ENCODE assay signal across 18 cellular contexts in the genomic region with DNA sequence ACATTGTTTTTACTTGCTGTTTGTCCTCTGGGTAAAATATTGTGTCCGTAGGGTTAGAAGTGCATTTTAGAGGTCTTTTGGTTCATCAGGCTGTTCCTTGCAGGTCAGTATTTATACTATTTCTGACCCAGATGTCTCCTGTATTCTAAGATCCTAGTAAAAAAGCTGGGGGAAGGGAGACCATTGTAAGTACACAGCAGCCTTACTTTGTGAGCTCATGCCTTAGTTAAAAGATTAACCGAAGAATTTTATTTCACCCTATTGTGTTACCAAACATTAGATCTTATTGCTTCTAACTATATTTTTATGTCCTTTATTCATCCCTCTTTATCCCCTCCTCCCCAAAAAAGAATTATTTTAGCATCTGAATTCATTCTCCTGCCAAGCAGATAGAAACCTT.
"Had no signal": no experiment of that assay in that cellular context is flagged by ENCODE, and none has a peak within 500 bp of the region (broad histone marks: within the 10 kb centered on the region; RNA-seq: fewer than 3 reads in every experiment).

No MANE protein-coding gene starts in this region.

- H3K4me3 ChIP-seq: body of pancreas, Peyer's patch had no signal

- H3K36me3 ChIP-seq: Peyer's patch had no signal

- H3K9me3 ChIP-seq: body of pancreas, Peyer's patch had no signal

- H3K27me3 ChIP-seq: body of pancreas, Peyer's patch had no signal

- DNase-seq: activated CD4-positive, alpha-beta T cell treated with anti-CD3 and anti-CD28 coated beads for 48 hours; activated CD4-positive, alpha-beta T cell treated with anti-CD3 and anti-CD28 coated beads, Interleukin-2, amount 50 U/mL, for 4 hours; activated CD4-positive, CD25-positive, alpha-beta regulatory T cell treated with anti-CD3 and anti-CD28 coated beads, Interleukin-2, amount 50 U/mL, for 72 hours; activated CD8-positive, alpha-beta memory T cell treated with anti-CD3 and anti-CD28 coated beads, Interleukin-2, amount 50 U/mL, for 48 hours; activated CD8-positive, alpha-beta T cell treated with anti-CD3 and anti-CD28 coated beads, Interleukin-2, amount 10 ng/mL, durations not matched to agents 7 days and 5 days; activated naive CD4-positive, alpha-beta T cell treated with anti-CD3 and anti-CD28 coated beads, Interleukin-2, amount 50 U/mL, for 16 hours; activated T-cell treated with anti-CD3 and anti-CD28 coated beads, Interleukin-2, amount 50 U/mL, for 1 hour; aorta; body of pancreas; Karpas-422; NCI-H1105 treated with DMSO at 0.1 percent for 48 hours; NCI-H1436 treated with DMSO at 0.1 percent for 48 hours; NCI-H187 treated with DMSO at 0.1 percent for 48 hours; NCI-H2081 treated with DMSO at 0.1 percent for 48 hours; NCI-H446; NCI-H524; Peyer's patch; SHP77 treated with DMSO at 0.1 percent for 48 hours had no signal

- H3K4me1 ChIP-seq: body of pancreas, Peyer's patch had no signal

- H3K27ac ChIP-seq: body of pancreas, Peyer's patch had no signal
